3 cellular contexts compared by ENCODE assay signal in genomic region chr6:154327313-154327712, GRCh38. TPM values are rescaled to one million over a fixed set of nuclear protein-coding genes. Genes with fewer than 3 reads are reported as not detected.
"Had no signal": no experiment of that assay in that cellular context is flagged by ENCODE, and none has a peak within 500 bp of the region (broad histone marks: within the 10 kb centered on the region; RNA-seq: fewer than 3 reads in every experiment).

No MANE protein-coding gene starts in this region.

RNA-seq across cellular contexts. Expression of gene IPCEF1, which starts 29.3 kb away (rescaled TPM):
- total RNA-seq: LHCN-M2, MCF 10A, NCI-H460 had no signal
